Comparison of ENCODE assay signal across 18 cellular contexts in the genomic region with DNA sequence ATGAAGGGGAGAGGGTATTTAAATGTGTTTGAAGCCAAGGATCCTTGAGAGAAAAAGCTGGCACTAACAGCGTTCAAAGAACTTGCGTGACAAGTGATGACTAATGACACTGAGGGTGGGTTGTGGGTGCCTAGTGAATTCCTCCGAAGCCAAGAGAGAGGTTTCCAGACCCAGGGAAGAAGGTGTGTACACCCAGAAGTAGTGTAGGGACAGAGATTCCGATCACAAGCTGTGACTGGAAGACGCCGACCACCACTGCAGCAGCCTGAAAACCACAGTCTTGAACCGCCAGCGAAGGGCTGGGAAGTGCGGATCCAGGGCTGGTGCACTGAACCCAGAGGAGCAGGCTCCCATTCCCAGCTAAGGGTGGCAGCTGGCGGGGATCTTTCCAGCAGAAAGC.
"Had no signal": no experiment of that assay in that cellular context is flagged by ENCODE, and none has a peak within 500 bp of the region (broad histone marks: within the 10 kb centered on the region; RNA-seq: fewer than 3 reads in every experiment).

No MANE protein-coding gene starts in this region.

- H3K27ac Mint-ChIP-seq: activated naive CD8-positive, alpha-beta T cell treated with anti-CD3 and anti-CD28 coated beads, Interleukin-2, amount 10 ng/mL, durations not matched to agents 7 days and 5 days; dendritic cell treated with granulocyte-macrophage colony-stimulating factor and Interleukin-4, amounts not matched to agents 40 ng/mL and 50 ng/mL, for 4 days; memory B cell; natural killer cell; stimulated activated naive B cell treated with anti-CD40 and anti-IgM and Interleukin-4, amounts not matched to agents 10 μg/mL and 1 μg/mL and 100 μg/mL, for 72 hours had no signal

- DNase-seq: activated CD4-positive, alpha-beta T cell treated with anti-CD3 and anti-CD28 coated beads, Interleukin-2, amount 50 U/mL, for 1 hour; activated naive CD4-positive, alpha-beta T cell; activated naive CD8-positive, alpha-beta T cell treated with anti-CD3 and anti-CD28 coated beads, Interleukin-2, amount 10 ng/mL, durations not matched to agents 7 days and 5 days; activated T-cell treated with anti-CD3 and anti-CD28 coated beads for 4 hours; cerebellar nuclear complex; effector memory CD4-positive, alpha-beta T cell; foreskin melanocyte; heart left ventricle; natural killer cell; retina; stimulated activated CD4-positive, alpha-beta T cell treated with anti-CD3 and anti-CD28 coated beads, Interleukin-15, amount 100 ng/mL, for 24 hours; stimulated activated CD4-positive, alpha-beta T cell treated with anti-CD3 and anti-CD28 coated beads, Interleukin-4, amount 100 ng/mL, for 1 hour; stimulated activated naive B cell treated with anti-CD40 and anti-IgM and Interleukin-4, amounts not matched to agents 10 μg/mL and 1 μg/mL and 100 μg/mL, for 72 hours; tibial artery; uterus had no signal

- H3K4me3 ChIP-seq: heart left ventricle, tibial artery, uterus had no signal

- H3K4me3 Mint-ChIP-seq: activated naive CD8-positive, alpha-beta T cell treated with anti-CD3 and anti-CD28 coated beads, Interleukin-2, amount 10 ng/mL, durations not matched to agents 7 days and 5 days; dendritic cell treated with granulocyte-macrophage colony-stimulating factor and Interleukin-4, amounts not matched to agents 40 ng/mL and 50 ng/mL, for 4 days; memory B cell; natural killer cell; stimulated activated naive B cell treated with anti-CD40 and anti-IgM and Interleukin-4, amounts not matched to agents 10 μg/mL and 1 μg/mL and 100 μg/mL, for 72 hours had no signal

- H3K27ac ChIP-seq: heart left ventricle, tibial artery, uterus had no signal

- H3K9me3 Mint-ChIP-seq: activated naive CD8-positive, alpha-beta T cell treated with anti-CD3 and anti-CD28 coated beads, Interleukin-2, amount 10 ng/mL, durations not matched to agents 7 days and 5 days; dendritic cell treated with granulocyte-macrophage colony-stimulating factor and Interleukin-4, amounts not matched to agents 40 ng/mL and 50 ng/mL, for 4 days; memory B cell; natural killer cell; stimulated activated naive B cell treated with anti-CD40 and anti-IgM and Interleukin-4, amounts not matched to agents 10 μg/mL and 1 μg/mL and 100 μg/mL, for 72 hours had no signal

- H3K27me3 ChIP-seq: heart left ventricle, tibial artery, uterus had no signal

- H3K9me3 ChIP-seq: heart left ventricle, tibial artery, uterus had no signal

- H3K4me1 ChIP-seq: uterus had no signal

- ATAC-seq: activated CD4-positive, CD25-positive, alpha-beta regulatory T cell treated with anti-CD3 and anti-CD28 coated beads, Interleukin-2, amount 50 U/mL, for 24 hours; heart left ventricle; natural killer cell; stimulated activated naive B cell treated with anti-CD40 and anti-IgM and Interleukin-4, amounts not matched to agents 10 μg/mL and 1 μg/mL and 100 μg/mL, for 72 hours had no signal

- H3K36me3 ChIP-seq: uterus had no signal

- H3K27me3 Mint-ChIP-seq: activated naive CD8-positive, alpha-beta T cell treated with anti-CD3 and anti-CD28 coated beads, Interleukin-2, amount 10 ng/mL, durations not matched to agents 7 days and 5 days; dendritic cell treated with granulocyte-macrophage colony-stimulating factor and Interleukin-4, amounts not matched to agents 40 ng/mL and 50 ng/mL, for 4 days; memory B cell; stimulated activated naive B cell treated with anti-CD40 and anti-IgM and Interleukin-4, amounts not matched to agents 10 μg/mL and 1 μg/mL and 100 μg/mL, for 72 hours had no signal
